18 cellular contexts compared by ENCODE assay signal in the genomic region with DNA sequence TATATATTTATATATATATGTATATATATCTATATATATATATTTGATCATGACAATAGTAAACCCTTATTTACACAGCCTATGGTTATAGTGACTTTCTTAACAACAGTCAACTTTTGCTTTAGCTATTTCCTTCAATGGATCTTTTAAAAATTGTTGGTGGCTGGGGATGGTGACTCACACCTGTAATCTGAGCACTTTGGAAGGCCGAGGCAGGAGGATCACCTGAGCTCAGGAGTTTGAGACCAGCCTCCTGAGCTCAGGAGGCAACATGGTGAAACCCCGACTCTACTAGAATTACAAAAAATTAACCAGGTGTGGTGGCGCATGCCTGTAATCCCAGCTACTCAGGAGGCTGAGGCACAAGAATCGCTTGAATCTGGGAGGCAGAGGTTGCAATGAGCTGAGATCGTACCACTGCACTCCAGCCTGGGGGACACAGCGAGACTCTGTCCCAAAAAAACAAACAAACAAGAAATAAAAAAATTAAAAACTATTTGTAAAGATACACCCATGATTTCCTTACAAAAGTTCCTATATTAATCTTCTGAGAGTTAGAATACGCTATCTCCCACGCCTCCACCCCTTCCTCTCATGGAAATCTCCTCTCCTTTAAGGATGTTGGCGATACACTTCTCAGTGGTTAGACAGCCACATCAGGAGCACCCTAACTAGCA. TPM values are rescaled to one million over a fixed set of nuclear protein-coding genes. Genes with fewer than 3 reads are reported as not detected.
DNase-seq lines count a peak whose midpoint lies in the region; ATAC-seq and TF ChIP-seq lines count a peak whose summit lies in the region.
"Had no signal": no experiment of that assay in that cellular context is flagged by ENCODE, and none has a peak within 500 bp of the region (broad histone marks: within the 10 kb centered on the region; RNA-seq: fewer than 3 reads in every experiment).

No MANE protein-coding gene starts in this region.

- peak overlapping the region; percentile 91 for H3K27ac Mint-ChIP-seq in nephron progenitor cell
- H3K27ac Mint-ChIP-seq: CD4-positive, alpha-beta memory T cell; HFFc6 had no signal

- ATAC-seq in HCT116 (peak; percentile 65; the same call in 1 of the 2 replicates), HG03108 (IDR thresholded peaks at IDR 0.05; ENCODE audit: unreplicated experiment) (no peak), HG02970 (IDR thresholded peaks at IDR 0.05; ENCODE audit: low FRiP score, unreplicated experiment) (no peak)
- ATAC-seq: GM12878 had no signal

- DNase-seq in HCT116 (ENCODE audit: low read depth, low spot score) = no peak
- DNase-seq in esophagus muscularis mucosa (ENCODE audit: extremely low spot score) = peak; percentile 34
- DNase-seq in nephron progenitor cell = no peak
- DNase-seq in nucleus accumbens (lab: John Stamatoyannopoulos, UW) = no peak
- DNase-seq: Calu3; CD4-positive, alpha-beta memory T cell; COR-L47; DMS79; EL; GDM1; GM23248; H7; HCEC 1CT; HFFc6 had no signal

- H3K36me3 ChIP-seq in HCT116 (ENCODE audit: control insufficient read depth in 1 of 2, insufficient read depth in 2 of 2, low read length in 2 of 2) (no peaks in the 10 kb centered on the region), HEK293 (ENCODE audit: control insufficient read depth in 2 of 2, insufficient read depth in 1 of 2, low read length in 2 of 2) (no peaks in the 10 kb centered on the region), esophagus muscularis mucosa (no peaks in the 10 kb centered on the region)

- peaks cover 4 to 9% of the 10 kb centered on the region in 2 experiments for H3K4me1 ChIP-seq in HCT116 (ENCODE audit: control insufficient read depth in 1 of 2, insufficient read depth in 2 of 2, low read length in 2 of 2)
- peaks cover 4% of the 10 kb centered on the region; the same call in 1 of the 2 replicates for H3K4me1 ChIP-seq in HEK293 (ENCODE audit: control insufficient read depth, insufficient read depth, low read length)
- no peaks in the 10 kb centered on the region for H3K4me1 ChIP-seq in esophagus muscularis mucosa

- peaks cover 77% of the 10 kb centered on the region for H3K4me1 Mint-ChIP-seq in nephron progenitor cell
- H3K4me1 Mint-ChIP-seq: CD4-positive, alpha-beta memory T cell had no signal

- no peaks in the 10 kb centered on the region for H3K9me3 Mint-ChIP-seq in nephron progenitor cell
- H3K9me3 Mint-ChIP-seq: CD4-positive, alpha-beta memory T cell; HFFc6 had no signal

- H4K20me1 ChIP-seq in HCT116 (ENCODE audit: insufficient read depth) = no peaks in the 10 kb centered on the region

- H2AFZ ChIP-seq in HCT116 (ENCODE audit: low read depth, low read length, poor library complexity, severe bottlenecking) = peak overlapping the region; percentile 24
- H2AFZ ChIP-seq: GM23248 had no signal

- peaks cover 2% of the 10 kb centered on the region for H3K27me3 Mint-ChIP-seq in nephron progenitor cell (ENCODE audit: low read depth, poor library complexity)
- H3K27me3 Mint-ChIP-seq: CD4-positive, alpha-beta memory T cell had no signal

- H3K4me3 Mint-ChIP-seq in nephron progenitor cell = no peak overlapping the region
- H3K4me3 Mint-ChIP-seq: CD4-positive, alpha-beta memory T cell; HFFc6 had no signal

- no peak overlapping the region for H3K9ac ChIP-seq in HCT116 (ENCODE audit: low read length)
- H3K9ac ChIP-seq: GM23248 had no signal

- POLR2A ChIA-PET in HCT116 (lab: Charles Lee) (no interaction called here), HEK293 (lab: Yijun Ruan, JAX) (no interaction called here)

- TF ChIP-seq RAD21 in HCT116 (IDR thresholded peaks at IDR 0.05; ENCODE audit: low read depth) = no peak

- no peak overlapping the region for H3K4me3 ChIP-seq in HCT116 (replicated peaks in 1 of 2; ENCODE audit: low read depth in 1 of 2, low read length in 2 of 2)
- H3K4me3 ChIP-seq in HEK293 (ENCODE audit: low read depth, low read length) = no peak overlapping the region
- H3K4me3 ChIP-seq in esophagus muscularis mucosa = no peak overlapping the region
- H3K4me3 ChIP-seq: GM12878, GM23248 had no signal

- H3K27me3 ChIP-seq in HCT116 (ENCODE audit: insufficient read depth, low read length) = no peaks in the 10 kb centered on the region
- no peaks in the 10 kb centered on the region for H3K27me3 ChIP-seq in esophagus muscularis mucosa

- no peaks in the 10 kb centered on the region for H3K36me3 Mint-ChIP-seq in nephron progenitor cell (ENCODE audit: low read depth)
- H3K36me3 Mint-ChIP-seq: CD4-positive, alpha-beta memory T cell had no signal

- no peaks in the 10 kb centered on the region for H3K79me2 ChIP-seq in HCT116 (ENCODE audit: insufficient read depth, low read length)

- no TSS peak for BruUV-seq in HCT116 (replicated peaks; lab: Mats Ljungman, UMichigan)

- no peak for TF ChIP-seq EP300 in esophagus muscularis mucosa (IDR thresholded peaks at IDR 0.05)

- WGBS in esophagus muscularis mucosa = 97% methylated on average over 9 of the region's 9 CpGs

- peak overlapping the region; percentile 37; the same call in 1 of the 2 replicates for H3K4me2 ChIP-seq in HCT116 (ENCODE audit: low read length)

- intact Hi-C loops in HCT116 (cut with micrococcal nuclease) = no loop called here
- intact Hi-C loops in esophagus muscularis mucosa (cut with DNase I) = no loop called here

- CTCF ChIA-PET in HCT116 (lab: Charles Lee) = no interaction called here
- CTCF ChIA-PET in HEK293 (lab: Yijun Ruan, JAX) = interaction anchor here (0.8 kb wide), 1 partner anchor 8 kb away, joined by 3 read pairs; no protein-coding TSS in a partner anchor

- no peaks in the 10 kb centered on the region for H3K9me2 ChIP-seq in HCT116 (ENCODE audit: insufficient read depth)

- H3K9me3 ChIP-seq in HCT116 (ENCODE audit: control insufficient read depth in 1 of 2, insufficient read depth in 1 of 2, low read depth in 1 of 2, low read length in 2 of 2) (no peaks in the 10 kb centered on the region), HEK293 (ENCODE audit: control insufficient read depth, insufficient read depth, low read depth, low read length) (no peaks in the 10 kb centered on the region), esophagus muscularis mucosa (no peaks in the 10 kb centered on the region)

- H3K27ac ChIP-seq in HCT116 (ENCODE audit: low read depth, low read length) = no peak overlapping the region
- no peak overlapping the region for H3K27ac ChIP-seq in HEK293 (ENCODE audit: extremely low read depth, low read depth, low read length)
- H3K27ac ChIP-seq in esophagus muscularis mucosa (replicated peaks in 1 of 4) = no peak overlapping the region
- H3K27ac ChIP-seq: GM23248 had no signal

- TF ChIP-seq POLR2A in HCT116 (IDR thresholded peaks at IDR 0.05; ENCODE audit: borderline replicate concordance, extremely low read depth, insufficient read depth, insufficient read length) (no peak), esophagus muscularis mucosa (IDR thresholded peaks at IDR 0.05; ENCODE audit: low read depth) (no peak)

- RAD21 ChIA-PET in HCT116 (lab: Charles Lee; ENCODE audit: low non-redundant PET in 1 of 2, low total read pairs in 2 of 2, uncharacterized antibody in 2 of 2, unreplicated experiment in 2 of 2) = no interaction called here

- TF ChIP-seq CTCF in HCT116 (IDR thresholded peaks at IDR 0.05 in 2 of 3, conservative IDR thresholded peaks at IDR 0.05 in 1 of 3; ENCODE audit: borderline replicate concordance in 1 of 3, insufficient read depth in 1 of 3, low read depth in 2 of 3, low read length in 2 of 3) (no peak), HEK293 (tag by site-specific recombination; IDR thresholded peaks at IDR 0.05) (no peak), esophagus muscularis mucosa (IDR thresholded peaks at IDR 0.05) (no peak), nephron progenitor cell (IDR thresholded peaks at IDR 0.05) (no peak)

TF ChIP-seq in HCT116, 20 proteins besides CTCF, POLR2A, EP300 and RAD21 (continues in another document):
- TF ChIP-seq JUND (IDR thresholded peaks at IDR 0.05) (no peak), TCF7L2 (IDR thresholded peaks at IDR 0.05; ENCODE audit: borderline replicate concordance, extremely low read depth, insufficient read depth, insufficient read length) (no peak), CEBPB (IDR thresholded peaks at IDR 0.05; ENCODE audit: low read depth) (no peak), ZNF274 (IDR thresholded peaks at IDR 0.05; ENCODE audit: low read depth, low read length) (no peak)

TF ChIP-seq in HEK293, 187 proteins besides CTCF, POLR2A, EP300 and RAD21 (continues in another document):
- TF ChIP-seq, protein P1, sequence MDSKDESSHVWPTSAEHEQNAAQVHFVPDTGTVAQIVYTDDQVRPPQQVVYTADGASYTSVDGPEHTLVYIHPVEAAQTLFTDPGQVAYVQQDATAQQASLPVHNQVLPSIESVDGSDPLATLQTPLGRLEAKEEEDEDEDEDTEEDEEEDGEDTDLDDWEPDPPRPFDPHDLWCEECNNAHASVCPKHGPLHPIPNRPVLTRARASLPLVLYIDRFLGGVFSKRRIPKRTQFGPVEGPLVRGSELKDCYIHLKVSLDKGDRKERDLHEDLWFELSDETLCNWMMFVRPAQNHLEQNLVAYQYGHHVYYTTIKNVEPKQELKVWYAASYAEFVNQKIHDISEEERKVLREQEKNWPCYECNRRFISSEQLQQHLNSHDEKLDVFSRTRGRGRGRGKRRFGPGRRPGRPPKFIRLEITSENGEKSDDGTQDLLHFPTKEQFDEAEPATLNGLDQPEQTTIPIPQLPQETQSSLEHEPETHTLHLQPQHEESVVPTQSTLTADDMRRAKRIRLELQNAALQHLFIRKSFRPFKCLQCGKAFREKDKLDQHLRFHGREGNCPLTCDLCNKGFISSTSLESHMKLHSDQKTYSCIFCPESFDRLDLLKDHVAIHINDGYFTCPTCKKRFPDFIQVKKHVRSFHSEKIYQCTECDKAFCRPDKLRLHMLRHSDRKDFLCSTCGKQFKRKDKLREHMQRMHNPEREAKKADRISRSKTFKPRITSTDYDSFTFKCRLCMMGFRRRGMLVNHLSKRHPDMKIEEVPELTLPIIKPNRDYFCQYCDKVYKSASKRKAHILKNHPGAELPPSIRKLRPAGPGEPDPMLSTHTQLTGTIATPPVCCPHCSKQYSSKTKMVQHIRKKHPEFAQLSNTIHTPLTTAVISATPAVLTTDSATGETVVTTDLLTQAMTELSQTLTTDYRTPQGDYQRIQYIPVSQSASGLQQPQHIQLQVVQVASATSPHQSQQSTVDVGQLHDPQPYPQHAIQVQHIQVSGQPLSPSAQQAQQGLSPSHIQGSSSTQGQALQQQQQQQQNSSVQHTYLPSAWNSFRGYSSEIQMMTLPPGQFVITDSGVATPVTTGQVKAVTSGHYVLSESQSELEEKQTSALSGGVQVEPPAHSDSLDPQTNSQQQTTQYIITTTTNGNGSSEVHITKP (tag by site-specific recombination; IDR thresholded peaks at IDR 0.05) = peak; percentile 74
- TF ChIP-seq, protein P2, sequence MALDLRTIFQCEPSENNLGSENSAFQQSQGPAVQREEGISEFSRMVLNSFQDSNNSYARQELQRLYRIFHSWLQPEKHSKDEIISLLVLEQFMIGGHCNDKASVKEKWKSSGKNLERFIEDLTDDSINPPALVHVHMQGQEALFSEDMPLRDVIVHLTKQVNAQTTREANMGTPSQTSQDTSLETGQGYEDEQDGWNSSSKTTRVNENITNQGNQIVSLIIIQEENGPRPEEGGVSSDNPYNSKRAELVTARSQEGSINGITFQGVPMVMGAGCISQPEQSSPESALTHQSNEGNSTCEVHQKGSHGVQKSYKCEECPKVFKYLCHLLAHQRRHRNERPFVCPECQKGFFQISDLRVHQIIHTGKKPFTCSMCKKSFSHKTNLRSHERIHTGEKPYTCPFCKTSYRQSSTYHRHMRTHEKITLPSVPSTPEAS (tag by site-specific recombination; IDR thresholded peaks at IDR 0.05) = no peak

RNA-seq across cellular contexts. Expression of a gene that starts 29.2 kb away (rescaled TPM):
- 15.4 TPM for total RNA-seq in HCT116 (2021; ENCODE audit: unreplicated experiment)
- polyA plus RNA-seq in HCT116 (2012) = 5.6 and 6.7 TPM in 2 replicates
- 10 to 100 TPM; 10.4 to 23.9 (median 19.6) TPM for total RNA-seq in esophagus muscularis mucosa
- total RNA-seq: CD4-positive, alpha-beta memory T cell had no signal
- polyA plus RNA-seq: CD4-positive, alpha-beta memory T cell had no signal
